In the genomic region with DNA sequence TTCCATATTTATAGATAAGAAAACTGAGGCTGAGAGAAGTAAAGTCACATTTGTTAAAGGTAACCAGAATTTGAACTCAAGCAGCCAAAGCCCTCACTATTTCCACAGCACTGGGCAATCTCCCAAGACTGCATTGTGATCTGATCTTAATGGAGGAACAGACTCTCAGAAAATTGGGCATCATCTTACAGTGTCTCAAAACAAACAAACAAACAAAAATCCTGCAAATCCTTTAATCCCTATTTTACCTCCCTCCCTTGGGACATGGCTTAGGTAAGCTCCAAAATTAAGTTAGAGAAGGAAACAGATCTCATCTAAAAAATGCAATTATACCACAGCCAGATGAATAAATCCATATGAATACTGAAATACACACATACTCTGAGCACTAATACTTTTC, we compare ENCODE assay signal across 17 cellular contexts. TPM values are rescaled to one million over a fixed set of nuclear protein-coding genes. Genes with fewer than 3 reads are reported as not detected.
DNase-seq lines count a peak whose midpoint lies in the region; ATAC-seq, FAIRE-seq and TF ChIP-seq lines count a peak whose summit lies in the region.
"Had no signal": no experiment of that assay in that cellular context is flagged by ENCODE, and none has a peak within 500 bp of the region (broad histone marks: within the 10 kb centered on the region; RNA-seq: fewer than 3 reads in every experiment).

No MANE protein-coding gene starts in this region.

- H3K27ac Mint-ChIP-seq in CD4-positive, alpha-beta memory T cell: no peak overlapping the region
- H3K27ac Mint-ChIP-seq: activated B cell treated with CpG ODN at 0.5 μM for 24 hours; activated CD8-positive, alpha-beta T cell treated with anti-CD3 and anti-CD28 coated beads, Interleukin-2, amount 10 ng/mL, durations not matched to agents 7 days and 5 days; activated naive CD8-positive, alpha-beta T cell treated with anti-CD3 and anti-CD28 coated beads for 36 hours; CD4-positive, alpha-beta T cell had no signal

- no peak for TF ChIP-seq RAD21 in HepG2 (CRISPR knock-in tag; IDR thresholded peaks at IDR 0.05)

- DNase-seq in HepG2 (ENCODE audit: low spot score): no peak
- no peak for DNase-seq in right lobe of liver
- DNase-seq in PC-9: no peak
- peak; percentile 26 for DNase-seq in fibroblast of the conjunctiva (ENCODE audit: low read depth)
- no peak for DNase-seq in adrenal gland
- no peak for DNase-seq in CD4-positive, alpha-beta memory T cell
- DNase-seq in central memory CD4-positive, alpha-beta T cell: no peak
- DNase-seq in effector memory CD4-positive, alpha-beta T cell: no peak
- DNase-seq: activated B cell treated with CpG ODN at 0.5 μM for 24 hours, NCI-H2029 treated with DMSO at 0.1 percent for 48 hours, uterus had no signal

- intact Hi-C loops in HepG2 (cut with micrococcal nuclease; ENCODE audit: unreplicated experiment): loop anchor here (5.0 to 10.0 kb wide), 2 partner anchors 57 to 476 kb away; a partner anchor contains a TSS
- intact Hi-C loops in right lobe of liver (cut with DNase I): no loop called here
- intact Hi-C loops in PC-9 (cut with micrococcal nuclease; ENCODE audit: unreplicated experiment): loop anchor here (5.0 to 10.0 kb wide), 2 partner anchors 327 to 696 kb away; no protein-coding TSS in a partner anchor
- intact Hi-C loops in adrenal gland (cut with DNase I): loop anchor here (5.0 kb wide), 1 partner anchor 248 kb away; no protein-coding TSS in a partner anchor
- intact Hi-C loops in CD4-positive, alpha-beta memory T cell (cut with micrococcal nuclease): loop anchor here (1.0 to 10.0 kb wide), 3 partner anchors 329 to 1506 kb away; no protein-coding TSS in a partner anchor

- H3K9ac ChIP-seq in HepG2 (ENCODE audit: insufficient read depth, low read depth, low read length): no peak overlapping the region

- TF ChIP-seq EP300 in HepG2 (IDR thresholded peaks at IDR 0.05; ENCODE audit: low read depth in 2 of 2, low read length in 2 of 2) (no peak), HepG2 (CRISPR knock-in tag; IDR thresholded peaks at IDR 0.05; ENCODE audit: borderline replicate concordance) (no peak)

- H3K36me3 ChIP-seq in HepG2 (replicated peaks in 1 of 2; ENCODE audit: control insufficient read depth in 1 of 2, insufficient read depth in 2 of 2, low read length in 2 of 2) (no peaks in the 10 kb centered on the region), right lobe of liver (no peaks in the 10 kb centered on the region), PC-9 (ENCODE audit: low read depth) (no peaks in the 10 kb centered on the region), adrenal gland (replicated peaks in 1 of 2) (no peaks in the 10 kb centered on the region)
- no peaks in the 10 kb centered on the region for H3K36me3 ChIP-seq in CD4-positive, alpha-beta memory T cell (ENCODE audit: insufficient read depth, low read length)
- H3K36me3 ChIP-seq in effector memory CD4-positive, alpha-beta T cell (ENCODE audit: control insufficient read depth, insufficient read depth, low read length): no peaks in the 10 kb centered on the region
- H3K36me3 ChIP-seq: SJSA1, uterus had no signal

- no peaks in the 10 kb centered on the region for H3K9me3 ChIP-seq in HepG2 (ENCODE audit: low read length)
- H3K9me3 ChIP-seq in right lobe of liver: no peaks in the 10 kb centered on the region
- no peaks in the 10 kb centered on the region for H3K9me3 ChIP-seq in PC-9 (ENCODE audit: insufficient read depth, low read depth)
- no peaks in the 10 kb centered on the region for H3K9me3 ChIP-seq in adrenal gland (replicated peaks in 1 of 3)
- no peaks in the 10 kb centered on the region for H3K9me3 ChIP-seq in CD4-positive, alpha-beta memory T cell (ENCODE audit: control insufficient read depth in 1 of 2, low read length in 2 of 2)
- no peaks in the 10 kb centered on the region for H3K9me3 ChIP-seq in effector memory CD4-positive, alpha-beta T cell (ENCODE audit: control insufficient read depth, low read length)
- H3K9me3 ChIP-seq: SJSA1, uterus had no signal

- TF ChIP-seq CTCF in HepG2 (CRISPR knock-in tag; IDR thresholded peaks at IDR 0.05) (no peak), right lobe of liver (IDR thresholded peaks at IDR 0.05) (no peak), PC-9 (conservative IDR thresholded peaks at IDR 0.05) (no peak), adrenal gland (IDR thresholded peaks at IDR 0.05) (no peak)

- no peaks in the 10 kb centered on the region for H3K79me2 ChIP-seq in HepG2 (ENCODE audit: insufficient read depth, low read length)
- H3K79me2 ChIP-seq in PC-9 (ENCODE audit: low read depth): no peaks in the 10 kb centered on the region

- H3K27ac ChIP-seq in HepG2 (ENCODE audit: extremely low read length, insufficient read depth, low read length): no peak overlapping the region
- no peak overlapping the region for H3K27ac ChIP-seq in right lobe of liver
- no peak overlapping the region for H3K27ac ChIP-seq in PC-9
- H3K27ac ChIP-seq in adrenal gland: no peak overlapping the region
- H3K27ac ChIP-seq in CD4-positive, alpha-beta memory T cell (ENCODE audit: low read depth, low read length): no peak overlapping the region
- H3K27ac ChIP-seq in effector memory CD4-positive, alpha-beta T cell (ENCODE audit: insufficient read depth, low read length, poor library complexity, severe bottlenecking): no peak overlapping the region
- H3K27ac ChIP-seq: epithelial cell of prostate, SJSA1, uterus had no signal

- H3K4me1 ChIP-seq in HepG2 (ENCODE audit: insufficient read depth, low read length) (peaks cover 23% of the 10 kb centered on the region), right lobe of liver (peaks cover 0 to 11% (median 3%) of the 10 kb centered on the region in 4 donors), PC-9 (replicated peaks; ENCODE audit: insufficient read depth) (no peaks in the 10 kb centered on the region), adrenal gland (replicated peaks in 1 of 2) (peaks cover 7 to 26% of the 10 kb centered on the region in 2 donors)
- H3K4me1 ChIP-seq in CD4-positive, alpha-beta memory T cell (ENCODE audit: insufficient read depth, low read length): no peaks in the 10 kb centered on the region
- H3K4me1 ChIP-seq in effector memory CD4-positive, alpha-beta T cell (ENCODE audit: control insufficient read depth, insufficient read depth, low read length, poor library complexity, severe bottlenecking): no peaks in the 10 kb centered on the region

- H4K20me1 ChIP-seq in HepG2 (ENCODE audit: insufficient read depth, low read length): no peaks in the 10 kb centered on the region
- no peaks in the 10 kb centered on the region for H4K20me1 ChIP-seq in PC-9 (ENCODE audit: insufficient read depth)

- no peak for ATAC-seq in HepG2
- no peak for ATAC-seq in right lobe of liver

- H3K27me3 ChIP-seq in HepG2 (ENCODE audit: control insufficient read depth in 1 of 2, insufficient read depth in 2 of 2, low read length in 2 of 2) (peaks cover 0 to 4% of the 10 kb centered on the region in 2 experiments; a peak in 1 of 5 replicates), right lobe of liver (no peaks in the 10 kb centered on the region), PC-9 (ENCODE audit: insufficient read depth, low read depth) (no peaks in the 10 kb centered on the region), adrenal gland (no peaks in the 10 kb centered on the region)
- H3K27me3 ChIP-seq in CD4-positive, alpha-beta memory T cell (ENCODE audit: insufficient read depth, low read length): no peaks in the 10 kb centered on the region
- H3K27me3 ChIP-seq in effector memory CD4-positive, alpha-beta T cell (replicated peaks; ENCODE audit: control insufficient read depth, insufficient read depth, low read length, poor library complexity, severe bottlenecking): no peaks in the 10 kb centered on the region
- H3K27me3 ChIP-seq: SJSA1, uterus had no signal

- peaks cover 4 to 14% (median 8%) of the 10 kb centered on the region in 4 donors for H3K4me1 Mint-ChIP-seq in CD4-positive, alpha-beta memory T cell

- H3K4me2 ChIP-seq in HepG2 (ENCODE audit: low read depth, low read length) (0 out of 2 replicates have a peak overlapping the region, but pooled peaks have one; percentile 21), PC-9 (0 out of 2 replicates have a peak overlapping the region, but pooled peaks have one; percentile 34)

- H3K4me3 ChIP-seq in HepG2 (replicated peaks in 1 of 3; ENCODE audit: insufficient read depth in 1 of 3, low read depth in 2 of 3, low read length in 3 of 3) (no peak overlapping the region), right lobe of liver (no peak overlapping the region), PC-9 (no peak overlapping the region), adrenal gland (no peak overlapping the region)
- no peak overlapping the region for H3K4me3 ChIP-seq in CD4-positive, alpha-beta memory T cell (ENCODE audit: low read length in 2 of 2)
- no peak overlapping the region for H3K4me3 ChIP-seq in effector memory CD4-positive, alpha-beta T cell (ENCODE audit: insufficient read depth, low read depth, low read length, poor library complexity, severe bottlenecking)
- H3K4me3 ChIP-seq: SJSA1, uterus had no signal

- no peaks in the 10 kb centered on the region for H3F3A ChIP-seq in PC-9 (ENCODE audit: insufficient read depth, low read depth)

- no peak for TF ChIP-seq POLR2A in HepG2 (IDR thresholded peaks at IDR 0.05; ENCODE audit: insufficient read depth in 1 of 2, low read depth in 2 of 2, low read length in 2 of 2)
- TF ChIP-seq POLR2A in right lobe of liver (IDR thresholded peaks at IDR 0.05): no peak
- TF ChIP-seq POLR2A in adrenal gland (IDR thresholded peaks at IDR 0.05): no peak

- no peak overlapping the region for H2AFZ ChIP-seq in HepG2 (ENCODE audit: low read length)
- H2AFZ ChIP-seq in PC-9: no peak overlapping the region

- H3K4me3 Mint-ChIP-seq in CD4-positive, alpha-beta memory T cell: no peak overlapping the region
- H3K4me3 Mint-ChIP-seq: activated B cell treated with CpG ODN at 0.5 μM for 24 hours; activated CD8-positive, alpha-beta T cell treated with anti-CD3 and anti-CD28 coated beads, Interleukin-2, amount 10 ng/mL, durations not matched to agents 7 days and 5 days; activated naive CD8-positive, alpha-beta T cell treated with anti-CD3 and anti-CD28 coated beads for 36 hours; CD4-positive, alpha-beta T cell had no signal

- CTCF ChIA-PET in HepG2 (lab: Yijun Ruan, JAX; ENCODE audit: low intra/inter-chr PET ratio, low total read pairs): no interaction called here
- CTCF ChIA-PET in PC-9 (lab: Charles Lee): no interaction called here
- CTCF ChIA-PET in CD4-positive, alpha-beta memory T cell (lab: Charles Lee; ENCODE audit: partially characterized antibody): interaction anchor here (0.8 to 5.7 kb wide), 12 partner anchors 8 to 575 kb away, joined by 3 to 29 read pairs (median 5); a partner anchor contains a TSS

- H3K9me3 Mint-ChIP-seq in CD4-positive, alpha-beta memory T cell: peaks cover 0 to 1% (median 0%) of the 10 kb centered on the region in 8 donors
- H3K9me3 Mint-ChIP-seq: activated B cell treated with CpG ODN at 0.5 μM for 24 hours; activated naive CD8-positive, alpha-beta T cell treated with anti-CD3 and anti-CD28 coated beads for 36 hours; CD4-positive, alpha-beta T cell; H9 had no signal

- POLR2A ChIA-PET in HepG2 (lab: Yijun Ruan, JAX) (no interaction called here), PC-9 (lab: Charles Lee; ENCODE audit: unreplicated experiment) (no interaction called here)
- POLR2A ChIA-PET in CD4-positive, alpha-beta memory T cell (lab: Charles Lee; ENCODE audit: partially characterized antibody): no interaction called here

- no peaks in the 10 kb centered on the region for H3K9me2 ChIP-seq in PC-9 (ENCODE audit: insufficient read depth)

- BruUV-seq in HepG2 (replicated peaks; lab: Mats Ljungman, UMichigan) (no TSS peak), PC-9 (replicated peaks; lab: Mats Ljungman, UMichigan) (no TSS peak)

- no peaks in the 10 kb centered on the region for H3K36me3 Mint-ChIP-seq in CD4-positive, alpha-beta memory T cell
- H3K36me3 Mint-ChIP-seq: activated naive CD8-positive, alpha-beta T cell treated with anti-CD3 and anti-CD28 coated beads for 36 hours had no signal

- no peak for FAIRE-seq in HepG2 (lab: Jason Lieb, UNC)

- peaks cover 24 to 26% of the 10 kb centered on the region in 2 donors for H3K27me3 Mint-ChIP-seq in CD4-positive, alpha-beta memory T cell

- in situ Hi-C loops in HepG2 (cut with HindIII; ENCODE audit: extremely low pct_ligation_motif_present, low pct_unique_long_range_greater_than_20kb): no loop called here

RNA-seq across cellular contexts. Expression of a gene that starts 57.5 kb away (rescaled TPM):
- total RNA-seq in HepG2 (2016; rRNA removed; fragmentation: Illumina TruSeq; extraction: Trizol) (8.3 and 9.0 TPM in 2 replicates), right lobe of liver (10 to 100 TPM; 17.4 to 22.8 (median 21.7) TPM), PC-9 (2021) (16.0 and 18.3 TPM in 2 replicates), adrenal gland (10 to 100 TPM; 18.0 to 39.6 (median 31.9) TPM)
- 4.8 and 5.0 TPM in 2 replicates for total RNA-seq in HepG2 (2016; cell fraction: cytosol; rRNA removed; fragmentation: Illumina TruSeq; extraction: Trizol; ENCODE audit: low read depth)
- total RNA-seq in HepG2 (2016; cell fraction: insoluble cytoplasmic fraction; rRNA removed; fragmentation: Illumina TruSeq; extraction: Trizol): 8.7 and 10.3 TPM in 2 replicates
- 4.4 and 5.4 TPM in 2 replicates for total RNA-seq in HepG2 (2016; cell fraction: membrane; rRNA removed; fragmentation: Illumina TruSeq; extraction: Trizol)
- 12.4 and 13.8 TPM in 2 replicates for total RNA-seq in HepG2 (2016; cell fraction: nucleus; rRNA removed; fragmentation: Illumina TruSeq; extraction: Trizol)
- polyA plus RNA-seq in HepG2 (2011; rRNA removed) (6.2 and 6.5 TPM in 2 replicates), adrenal gland (10 to 100 TPM in 2 of 3 donors, 1 to 10 TPM in 1; 8.1 to 23.4 (median 10.3) TPM)
- 1.2 and 2.5 TPM in 2 replicates for polyA plus RNA-seq in HepG2 (2011; cell fraction: cytosol; rRNA removed)
- 10.0 and 11.4 TPM in 2 replicates for polyA plus RNA-seq in HepG2 (2011; cell fraction: nucleus; rRNA removed)
- 4.2 and 5.2 TPM in 2 replicates for polyA plus RNA-seq in HepG2 (2012)
- polyA plus RNA-seq in HepG2 (2016; cell fraction: cytosol; fragmentation: Illumina TruSeq; extraction: Trizol; ENCODE audit: low read depth): 0.26 and 0.31 TPM in 2 replicates
- polyA plus RNA-seq in HepG2 (2016; cell fraction: insoluble cytoplasmic fraction; fragmentation: Illumina TruSeq; extraction: Trizol; ENCODE audit: low read depth): 5.8 and 6.1 TPM in 2 replicates
- polyA plus RNA-seq in HepG2 (2016; cell fraction: membrane; fragmentation: Illumina TruSeq; extraction: Trizol; ENCODE audit: low read depth): 0.65 and 1.7 TPM in 2 replicates
- polyA plus RNA-seq in HepG2 (2016; cell fraction: nucleus; fragmentation: Illumina TruSeq; extraction: Trizol; ENCODE audit: insufficient read depth, low read depth): 17.4 and 23.7 TPM in 2 replicates
- polyA minus RNA-seq in HepG2 (2011; rRNA and poly(A)+ RNA removed; ENCODE audit: low replicate concordance): 9.9 and 17.5 TPM in 2 replicates
- polyA minus RNA-seq in HepG2 (2011; cell fraction: cytosol; rRNA and poly(A)+ RNA removed): 11.0 and 15.0 TPM in 2 replicates
- 30.1 and 31.0 TPM in 2 replicates for polyA minus RNA-seq in HepG2 (2011; cell fraction: nucleus; rRNA and poly(A)+ RNA removed)
- total RNA-seq in CD4-positive, alpha-beta memory T cell: 10 to 100 TPM; 25.1 to 32.1 TPM
- polyA plus RNA-seq in CD4-positive, alpha-beta memory T cell: 10 to 100 TPM in 1 of 2 donors, 1 to 10 TPM in 1; 8.8 to 14.0 TPM

RNA-seq across cellular contexts. Expression of a gene that starts 58.9 kb away (rescaled TPM):
- total RNA-seq in HepG2 (2016; rRNA removed; fragmentation: Illumina TruSeq; extraction: Trizol) (38.9 and 47.8 TPM in 2 replicates), right lobe of liver (10 to 100 TPM in 1 of 6 experiments, 1 to 10 TPM in 5; 6.7 to 12.5 (median 8.7) TPM), PC-9 (2021) (11.5 and 14.2 TPM in 2 replicates), adrenal gland (10 to 100 TPM; 12.6 to 59.8 (median 52.4) TPM)
- 2.5 and 2.9 TPM in 2 replicates for total RNA-seq in HepG2 (2016; cell fraction: cytosol; rRNA removed; fragmentation: Illumina TruSeq; extraction: Trizol; ENCODE audit: low read depth)
- 38.5 and 51.1 TPM in 2 replicates for total RNA-seq in HepG2 (2016; cell fraction: insoluble cytoplasmic fraction; rRNA removed; fragmentation: Illumina TruSeq; extraction: Trizol)
- 12.8 and 13.5 TPM in 2 replicates for total RNA-seq in HepG2 (2016; cell fraction: membrane; rRNA removed; fragmentation: Illumina TruSeq; extraction: Trizol)
- total RNA-seq in HepG2 (2016; cell fraction: nucleus; rRNA removed; fragmentation: Illumina TruSeq; extraction: Trizol): 35.4 and 36.2 TPM in 2 replicates
- polyA plus RNA-seq in HepG2 (2011; rRNA removed) (7.6 and 10.6 TPM in 2 replicates), adrenal gland (10 to 100 TPM in 1 of 3 donors, 1 to 10 TPM in 2; 7.9 to 53.0 (median 9.5) TPM)
- polyA plus RNA-seq in HepG2 (2011; cell fraction: cytosol; rRNA removed): 5.2 and 6.9 TPM in 2 replicates
- polyA plus RNA-seq in HepG2 (2011; cell fraction: nucleus; rRNA removed): 3.8 and 4.5 TPM in 2 replicates
- 11.2 and 14.2 TPM in 2 replicates for polyA plus RNA-seq in HepG2 (2012)
- polyA plus RNA-seq in HepG2 (2016; cell fraction: cytosol; fragmentation: Illumina TruSeq; extraction: Trizol; ENCODE audit: low read depth): 1.5 and 1.6 TPM in 2 replicates
- 38.6 and 40.0 TPM in 2 replicates for polyA plus RNA-seq in HepG2 (2016; cell fraction: insoluble cytoplasmic fraction; fragmentation: Illumina TruSeq; extraction: Trizol; ENCODE audit: low read depth)
- polyA plus RNA-seq in HepG2 (2016; cell fraction: membrane; fragmentation: Illumina TruSeq; extraction: Trizol; ENCODE audit: low read depth): 6.5 and 7.2 TPM in 2 replicates
- polyA plus RNA-seq in HepG2 (2016; cell fraction: nucleus; fragmentation: Illumina TruSeq; extraction: Trizol; ENCODE audit: insufficient read depth, low read depth): 27.4 and 33.2 TPM in 2 replicates
- polyA minus RNA-seq in HepG2 (2011; rRNA and poly(A)+ RNA removed; ENCODE audit: low replicate concordance): 4.4 and 6.8 TPM in 2 replicates
- polyA minus RNA-seq in HepG2 (2011; cell fraction: cytosol; rRNA and poly(A)+ RNA removed): 9.9 and 12.8 TPM in 2 replicates
- 26.3 and 32.0 TPM in 2 replicates for polyA minus RNA-seq in HepG2 (2011; cell fraction: nucleus; rRNA and poly(A)+ RNA removed)
- 10 to 100 TPM; 11.3 to 14.5 TPM for total RNA-seq in CD4-positive, alpha-beta memory T cell
- polyA plus RNA-seq in CD4-positive, alpha-beta memory T cell: 10 to 100 TPM in 1 of 2 donors, 1 to 10 TPM in 1; 9.8 to 10.7 TPM

Comparison
In these comparisons a context has a peak if more than half of its experiments do, and no peak if none do; other contexts are left out.
1. intact Hi-C loops: an anchor here in HepG2 (5.0 to 10.0 kb wide), PC-9 (5.0 to 10.0 kb wide), adrenal gland (5.0 kb wide) and CD4-positive, alpha-beta memory T cell (1.0 to 10.0 kb wide); none called in right lobe of liver.